Comparison of ENCODE assay signal across 1 cellular context in the genomic region with DNA sequence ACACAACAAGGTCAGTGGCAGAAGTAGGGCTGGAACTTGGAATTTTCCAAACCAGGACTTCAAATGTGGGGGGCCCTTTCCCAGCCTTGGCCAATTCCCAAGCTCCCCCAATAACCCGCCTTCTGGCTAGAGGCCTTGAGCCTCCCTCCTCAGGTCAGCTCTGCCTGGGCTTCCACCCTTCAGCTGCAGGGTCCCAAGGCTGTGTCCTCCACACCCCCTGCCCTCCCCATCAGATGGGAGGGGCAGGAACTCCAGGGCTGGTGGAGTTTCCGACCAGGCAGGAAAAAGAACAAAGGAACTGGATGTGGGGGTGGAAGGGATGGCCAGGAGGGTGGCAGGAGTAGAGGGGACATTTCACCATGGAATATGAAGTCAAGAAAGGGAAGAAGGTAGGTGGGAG.
A peak's percentile ranks its signal among the peaks of the same experiment; 100 is the strongest.
TF ChIP-seq lines count a peak whose summit lies in the region.

CCM2L (plus strand) TSS at position 343 of the 400 bp plus-strand sequence; CDS start at position 360, 17 bp downstream.

TF ChIP-seq in HepG2, 621 proteins besides CTCF, POLR2A, EP300 and RAD21:
- TF ChIP-seq, protein P1, sequence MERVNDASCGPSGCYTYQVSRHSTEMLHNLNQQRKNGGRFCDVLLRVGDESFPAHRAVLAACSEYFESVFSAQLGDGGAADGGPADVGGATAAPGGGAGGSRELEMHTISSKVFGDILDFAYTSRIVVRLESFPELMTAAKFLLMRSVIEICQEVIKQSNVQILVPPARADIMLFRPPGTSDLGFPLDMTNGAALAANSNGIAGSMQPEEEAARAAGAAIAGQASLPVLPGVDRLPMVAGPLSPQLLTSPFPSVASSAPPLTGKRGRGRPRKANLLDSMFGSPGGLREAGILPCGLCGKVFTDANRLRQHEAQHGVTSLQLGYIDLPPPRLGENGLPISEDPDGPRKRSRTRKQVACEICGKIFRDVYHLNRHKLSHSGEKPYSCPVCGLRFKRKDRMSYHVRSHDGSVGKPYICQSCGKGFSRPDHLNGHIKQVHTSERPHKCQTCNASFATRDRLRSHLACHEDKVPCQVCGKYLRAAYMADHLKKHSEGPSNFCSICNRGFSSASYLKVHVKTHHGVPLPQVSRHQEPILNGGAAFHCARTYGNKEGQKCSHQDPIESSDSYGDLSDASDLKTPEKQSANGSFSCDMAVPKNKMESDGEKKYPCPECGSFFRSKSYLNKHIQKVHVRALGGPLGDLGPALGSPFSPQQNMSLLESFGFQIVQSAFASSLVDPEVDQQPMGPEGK (CRISPR knock-in tag; IDR thresholded peaks at IDR 0.05) = peak; percentile 28; the same call in 1 of the 2 replicates
- TF ChIP-seq ZNF350 (CRISPR knock-in tag; IDR thresholded peaks at IDR 0.05; ENCODE audit: borderline replicate concordance, low read depth) = no peak
- no peak for TF ChIP-seq NCOA2 (CRISPR knock-in tag; IDR thresholded peaks at IDR 0.05)
- no peak for TF ChIP-seq MXD4 (CRISPR knock-in tag; IDR thresholded peaks at IDR 0.05)
